In the genomic region with DNA sequence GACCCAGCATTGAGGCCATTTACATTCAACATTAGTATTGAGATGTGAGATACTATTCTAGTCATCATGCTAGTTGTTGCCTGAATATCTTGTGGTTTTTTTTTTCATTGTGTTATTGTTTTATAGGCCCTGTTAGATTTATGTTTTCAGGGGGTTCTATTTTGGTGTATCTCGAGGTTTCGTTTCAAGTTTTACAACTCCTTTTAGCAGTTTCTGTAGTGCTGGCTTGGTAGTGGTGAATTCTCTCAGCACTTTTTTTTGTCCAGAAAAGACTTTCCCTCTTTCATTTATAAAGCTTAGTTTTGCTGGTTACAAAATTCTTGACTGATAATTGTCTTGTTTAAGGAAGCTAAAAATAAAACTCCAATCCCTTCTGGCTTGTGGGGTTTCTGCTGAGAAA, we compare ENCODE assay signal across 27 cellular contexts.
"Had no signal": no experiment of that assay in that cellular context is flagged by ENCODE, and none has a peak within 500 bp of the region (broad histone marks: within the 10 kb centered on the region; RNA-seq: fewer than 3 reads in every experiment).

No MANE protein-coding gene starts in this region.

- H3K36me3 ChIP-seq: stomach, suprapubic skin, thoracic aorta, thyroid gland, tibial artery, tibial nerve, transverse colon, upper lobe of left lung, upper lobe of right lung, uterus, vagina had no signal

- H3K27ac ChIP-seq: stomach, suprapubic skin, testis, thoracic aorta, thyroid gland, tibial artery, tibial nerve, transverse colon, upper lobe of left lung, upper lobe of right lung, uterus, vagina had no signal

- H3K4me1 ChIP-seq: stomach, suprapubic skin, testis, thyroid gland, tibial artery, tibial nerve, transverse colon, upper lobe of left lung, upper lobe of right lung, uterus, vagina had no signal

- H3K9me3 ChIP-seq: testis, thyroid gland, uterus, vagina had no signal

- H3K4me3 ChIP-seq: stomach, suprapubic skin, testis, thoracic aorta, thyroid gland, tibial artery, tibial nerve, transverse colon, upper lobe of left lung, upper lobe of right lung, uterus, vagina had no signal

- ATAC-seq: stimulated activated effector memory CD8-positive, alpha-beta T cell treated with anti-CD3 and anti-CD28 coated beads, Interleukin-12 subunit alpha, Interleukin-12 subunit beta, amount 100 ng/mL, for 72 hours; stimulated activated memory B cell treated with anti-CD40 and anti-IgM and Interleukin-4, amounts not matched to agents 10 μg/mL and 1 μg/mL and 100 μg/mL, for 72 hours; stimulated activated naive B cell treated with anti-CD40 and anti-IgM and Interleukin-4, amounts not matched to agents 10 μg/mL and 1 μg/mL and 100 μg/mL, for 72 hours; stimulated activated naive CD8-positive, alpha-beta T cell treated with anti-CD3 and anti-CD28 coated beads, Interleukin-15, amount 100 ng/mL, for 72 hours; stimulated activated naive CD8-positive, alpha-beta T cell treated with anti-CD3 and anti-CD28 coated beads, Interleukin-15, Interleukin-2, amounts not matched to agents 100 U/mL and 50 U/mL, for 24 hours; upper lobe of right lung had no signal

- H3K27me3 ChIP-seq: stomach, suprapubic skin, testis, thyroid gland, tibial artery, tibial nerve, transverse colon, upper lobe of left lung, upper lobe of right lung, uterus, vagina had no signal

- FAIRE-seq: urothelium cell line had no signal

- DNase-seq: stimulated activated CD4-positive, alpha-beta T cell treated with anti-CD3 and anti-CD28 coated beads, Interleukin-2, amount 100 ng/mL, for 48 hours; stimulated activated CD4-positive, alpha-beta T cell treated with anti-CD3 and anti-CD28 coated beads, Interleukin-4, amount 100 ng/mL, for 1 hour; stimulated activated CD4-positive, alpha-beta T cell treated with anti-CD3 and anti-CD28 coated beads, Interleukin-4, amount 100 ng/mL, for 24 hours; stimulated activated CD4-positive, alpha-beta T cell treated with anti-CD3 and anti-CD28 coated beads, Interleukin-4, amount 100 ng/mL, for 4 hours; stimulated activated CD8-positive, alpha-beta memory T cell treated with anti-CD3 and anti-CD28 coated beads, Interleukin-4, amount 100 ng/mL, for 48 hours; stimulated activated naive B cell treated with anti-CD40 and anti-IgM and Interleukin-4, amounts not matched to agents 10 μg/mL and 1 μg/mL and 100 μg/mL, for 72 hours; stimulated activated naive CD4-positive, alpha-beta T cell; stimulated activated naive CD4-positive, alpha-beta T cell treated with Interleukin-2 at 50 U/mL for 16 hours; stimulated activated naive CD8-positive, alpha-beta T cell treated with anti-CD3 and anti-CD28 coated beads, Interleukin-15, amount 100 ng/mL, for 72 hours; stimulated activated naive CD8-positive, alpha-beta T cell treated with anti-CD3 and anti-CD28 coated beads, Interleukin-15, Interleukin-2, amounts not matched to agents 100 U/mL and 50 U/mL, for 24 hours; stomach; substantia nigra; testis; thyroid gland; tibial artery; transverse colon; trophoblast cell; upper lobe of left lung; upper lobe of right lung; uterus had no signal
